Comparison of ENCODE assay signal across 10 cellular contexts in genomic region chr18:51361130-51361860, GRCh38.
DNase-seq lines count a peak whose midpoint lies in the region; ATAC-seq, FAIRE-seq and TF ChIP-seq lines count a peak whose summit lies in the region.
"Had no signal": no experiment of that assay in that cellular context is flagged by ENCODE, and none has a peak within 500 bp of the region (broad histone marks: within the 10 kb centered on the region; RNA-seq: fewer than 3 reads in every experiment).

No MANE protein-coding gene starts in this region.

- intact Hi-C loops in heart left ventricle (cut with DNase I): no loop called here
- intact Hi-C loops in cardiac septum (cut with DNase I): no loop called here
- intact Hi-C loops in transverse colon (cut with DNase I; ENCODE audit: low total_unique reads): no loop called here

- H3K27ac ChIP-seq in heart left ventricle (peak overlapping the region in 11 of 12 donors; percentile 6 to 80 (median 62)), transverse colon (peak overlapping the region in 2 of 4 donors; percentile 16 to 48)
- H3K27ac ChIP-seq: C4-2B had no signal

- ATAC-seq in heart left ventricle: peak; percentile 79 to 91 (median 89)

- TF ChIP-seq CTCF in heart left ventricle (IDR thresholded peaks at IDR 0.05) (no peak), transverse colon (IDR thresholded peaks at IDR 0.05) (no peak)

- TF ChIP-seq POLR2A in heart left ventricle (IDR thresholded peaks at IDR 0.05) (no peak), transverse colon (IDR thresholded peaks at IDR 0.05) (no peak)

- DNase-seq in heart left ventricle (peak in 2 of 5 donors; percentile 18 to 30), cardiac septum (ENCODE audit: low spot score) (no peak), KBM-7 (peak; percentile 36), dermis blood vessel endothelial cell (peak; percentile 63), transverse colon (no peak), C1 segment of cervical spinal cord (lab: John Stamatoyannopoulos, UW) (no peak), HPDE6-E6E7 (ENCODE audit: extremely low spot score) (no peak), RCC 7860 (ENCODE audit: low spot score) (no peak)
- DNase-seq: activated CD4-positive, alpha-beta T cell treated with anti-CD3 and anti-CD28 coated beads, Interleukin-2, amount 50 U/mL, for 1 hour had no signal

- H3K9me3 ChIP-seq in heart left ventricle (no peaks in the 10 kb centered on the region), transverse colon (no peaks in the 10 kb centered on the region)

- in situ Hi-C loops in KBM-7 (cut with MboI; ENCODE audit: low pct_unique_long_range_greater_than_20kb, low sequenced_read_pairs) (loop anchor here (25.0 kb wide), 1 partner anchor 249 kb away; no protein-coding TSS in a partner anchor), transverse colon (cut with MboI; ENCODE audit: low pct_ligation_motif_present in 1 of 4, low pct_unique_long_range_greater_than_20kb in 1 of 4, low sequenced_read_pairs in 3 of 4) (no loop called here)

- WGBS in heart left ventricle, 4 donors: 44 to 50% (median 49%) methylated on average over 6 of the region's 6 CpGs
- WGBS in transverse colon (ENCODE audit: low coverage in 1 of 2), 2 donors: 54 to 68% methylated on average over 6 of the region's 6 CpGs

- H3K36me3 ChIP-seq in heart left ventricle (no peaks in the 10 kb centered on the region), transverse colon (no peaks in the 10 kb centered on the region)

- H3K4me3 ChIP-seq in heart left ventricle (no peak overlapping the region), transverse colon (no peak overlapping the region)

- H3K4me1 ChIP-seq in heart left ventricle (peaks cover 0 to 16% (median 10%) of the 10 kb centered on the region in 12 donors), transverse colon (peaks cover 0 to 3% (median 0%) of the 10 kb centered on the region in 4 donors)

- no peaks in the 10 kb centered on the region for H3K27me3 ChIP-seq in heart left ventricle
- H3K27me3 ChIP-seq in transverse colon: no peaks in the 10 kb centered on the region

- no peak for FAIRE-seq in RCC 7860 (lab: Jason Lieb, UNC)

- TF ChIP-seq EP300 in transverse colon (IDR thresholded peaks at IDR 0.05; ENCODE audit: low read depth): peak; percentile 18

Comparison
In these comparisons a context has a peak if more than half of its experiments do, and no peak if none do; other contexts are left out.
1. DNase-seq: peak in KBM-7 (single experiment) and dermis blood vessel endothelial cell (single experiment); none in cardiac septum (single experiment), transverse colon (single experiment), C1 segment of cervical spinal cord (0 of 14), HPDE6-E6E7 (single experiment) and RCC 7860 (single experiment).